1 cellular context compared by ENCODE assay signal in genomic region chr9:76858248-76858647, GRCh38. TPM values are rescaled to one million over a fixed set of nuclear protein-coding genes. Genes with fewer than 3 reads are reported as not detected.
"Had no signal": no experiment of that assay in that cellular context is flagged by ENCODE, and none has a peak within 500 bp of the region (broad histone marks: within the 10 kb centered on the region; RNA-seq: fewer than 3 reads in every experiment).

No MANE protein-coding gene starts in this region.

RNA-seq across cellular contexts. Expression of gene PRUNE2, which starts 47.7 kb away (rescaled TPM):
- total RNA-seq: naive thymus-derived CD8-positive, alpha-beta T cell had no signal
- polyA plus RNA-seq: naive thymus-derived CD8-positive, alpha-beta T cell had no signal
